In the genomic region with DNA sequence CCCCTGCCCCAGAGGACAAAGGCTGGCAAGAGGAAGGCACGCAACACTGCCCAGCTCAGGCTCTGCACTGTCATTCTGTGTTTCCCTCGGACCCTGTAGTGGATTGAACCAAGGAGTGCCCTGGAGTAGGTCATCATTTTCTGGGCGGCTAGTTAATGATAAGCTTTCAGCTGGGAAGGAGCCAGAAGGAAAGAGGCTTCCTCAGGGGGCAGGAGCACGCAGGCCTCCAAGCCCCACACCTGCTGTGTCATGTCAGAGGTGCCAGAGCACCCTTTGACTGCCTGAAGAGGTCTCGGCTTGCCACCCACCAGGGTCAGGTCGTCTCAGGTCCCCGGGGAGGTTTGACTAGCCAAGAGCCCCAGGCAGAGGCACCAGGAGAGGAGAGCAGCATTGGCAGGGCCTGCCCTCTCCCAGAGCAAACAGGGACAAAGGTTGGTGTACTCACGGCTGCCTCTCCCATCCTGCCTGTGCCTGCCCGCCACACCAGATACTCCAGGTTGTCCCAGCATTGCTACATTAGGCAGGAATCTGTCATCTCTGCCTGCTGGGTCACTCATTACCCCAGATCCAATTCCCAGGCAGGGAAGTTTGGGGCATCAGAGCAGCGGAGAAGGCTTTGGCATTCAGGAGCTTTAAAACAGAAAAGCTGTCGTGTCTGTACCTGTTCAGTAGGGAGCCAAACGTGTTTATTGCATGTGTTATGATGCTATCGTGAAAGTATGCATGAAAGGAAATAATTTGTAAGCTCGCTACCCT, we compare ENCODE assay signal across 2 cellular contexts.
TF ChIP-seq lines count a peak whose summit lies in the region.

No MANE protein-coding gene starts in this region.

TF ChIP-seq in HCT116, 20 proteins besides CTCF, POLR2A, EP300 and RAD21 (continued from another document):
- TF ChIP-seq, protein P1, sequence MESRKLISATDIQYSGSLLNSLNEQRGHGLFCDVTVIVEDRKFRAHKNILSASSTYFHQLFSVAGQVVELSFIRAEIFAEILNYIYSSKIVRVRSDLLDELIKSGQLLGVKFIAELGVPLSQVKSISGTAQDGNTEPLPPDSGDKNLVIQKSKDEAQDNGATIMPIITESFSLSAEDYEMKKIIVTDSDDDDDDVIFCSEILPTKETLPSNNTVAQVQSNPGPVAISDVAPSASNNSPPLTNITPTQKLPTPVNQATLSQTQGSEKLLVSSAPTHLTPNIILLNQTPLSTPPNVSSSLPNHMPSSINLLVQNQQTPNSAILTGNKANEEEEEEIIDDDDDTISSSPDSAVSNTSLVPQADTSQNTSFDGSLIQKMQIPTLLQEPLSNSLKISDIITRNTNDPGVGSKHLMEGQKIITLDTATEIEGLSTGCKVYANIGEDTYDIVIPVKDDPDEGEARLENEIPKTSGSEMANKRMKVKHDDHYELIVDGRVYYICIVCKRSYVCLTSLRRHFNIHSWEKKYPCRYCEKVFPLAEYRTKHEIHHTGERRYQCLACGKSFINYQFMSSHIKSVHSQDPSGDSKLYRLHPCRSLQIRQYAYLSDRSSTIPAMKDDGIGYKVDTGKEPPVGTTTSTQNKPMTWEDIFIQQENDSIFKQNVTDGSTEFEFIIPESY (IDR thresholded peaks at IDR 0.05; ENCODE audit: extremely low read depth, insufficient replicate concordance, low read length): no peak
- TF ChIP-seq YY1 (IDR thresholded peaks at IDR 0.05; ENCODE audit: extremely low read depth, insufficient replicate concordance, low read depth, low read length) (no peak), EGR1 (IDR thresholded peaks at IDR 0.05; ENCODE audit: low read depth) (no peak), CBX3 (IDR thresholded peaks at IDR 0.05; ENCODE audit: low read depth) (no peak), ZNF274 (IDR thresholded peaks at IDR 0.05; ENCODE audit: low read depth, low read length) (no peak), TCF7L2 (IDR thresholded peaks at IDR 0.05; ENCODE audit: borderline replicate concordance, extremely low read depth, insufficient read depth, insufficient read length) (no peak)

TF ChIP-seq in WTC11, 78 proteins besides CTCF, POLR2A, EP300 and RAD21 (continued from another document):
- TF ChIP-seq, protein P2, sequence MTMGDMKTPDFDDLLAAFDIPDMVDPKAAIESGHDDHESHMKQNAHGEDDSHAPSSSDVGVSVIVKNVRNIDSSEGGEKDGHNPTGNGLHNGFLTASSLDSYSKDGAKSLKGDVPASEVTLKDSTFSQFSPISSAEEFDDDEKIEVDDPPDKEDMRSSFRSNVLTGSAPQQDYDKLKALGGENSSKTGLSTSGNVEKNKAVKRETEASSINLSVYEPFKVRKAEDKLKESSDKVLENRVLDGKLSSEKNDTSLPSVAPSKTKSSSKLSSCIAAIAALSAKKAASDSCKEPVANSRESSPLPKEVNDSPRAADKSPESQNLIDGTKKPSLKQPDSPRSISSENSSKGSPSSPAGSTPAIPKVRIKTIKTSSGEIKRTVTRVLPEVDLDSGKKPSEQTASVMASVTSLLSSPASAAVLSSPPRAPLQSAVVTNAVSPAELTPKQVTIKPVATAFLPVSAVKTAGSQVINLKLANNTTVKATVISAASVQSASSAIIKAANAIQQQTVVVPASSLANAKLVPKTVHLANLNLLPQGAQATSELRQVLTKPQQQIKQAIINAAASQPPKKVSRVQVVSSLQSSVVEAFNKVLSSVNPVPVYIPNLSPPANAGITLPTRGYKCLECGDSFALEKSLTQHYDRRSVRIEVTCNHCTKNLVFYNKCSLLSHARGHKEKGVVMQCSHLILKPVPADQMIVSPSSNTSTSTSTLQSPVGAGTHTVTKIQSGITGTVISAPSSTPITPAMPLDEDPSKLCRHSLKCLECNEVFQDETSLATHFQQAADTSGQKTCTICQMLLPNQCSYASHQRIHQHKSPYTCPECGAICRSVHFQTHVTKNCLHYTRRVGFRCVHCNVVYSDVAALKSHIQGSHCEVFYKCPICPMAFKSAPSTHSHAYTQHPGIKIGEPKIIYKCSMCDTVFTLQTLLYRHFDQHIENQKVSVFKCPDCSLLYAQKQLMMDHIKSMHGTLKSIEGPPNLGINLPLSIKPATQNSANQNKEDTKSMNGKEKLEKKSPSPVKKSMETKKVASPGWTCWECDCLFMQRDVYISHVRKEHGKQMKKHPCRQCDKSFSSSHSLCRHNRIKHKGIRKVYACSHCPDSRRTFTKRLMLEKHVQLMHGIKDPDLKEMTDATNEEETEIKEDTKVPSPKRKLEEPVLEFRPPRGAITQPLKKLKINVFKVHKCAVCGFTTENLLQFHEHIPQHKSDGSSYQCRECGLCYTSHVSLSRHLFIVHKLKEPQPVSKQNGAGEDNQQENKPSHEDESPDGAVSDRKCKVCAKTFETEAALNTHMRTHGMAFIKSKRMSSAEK (CRISPR knock-in tag; IDR thresholded peaks at IDR 0.05; ENCODE audit: borderline replicate concordance): no peak
- no peak for TF ChIP-seq KAT7 (CRISPR knock-in tag; IDR thresholded peaks at IDR 0.05; ENCODE audit: borderline replicate concordance)
- TF ChIP-seq NFYB (CRISPR knock-in tag; conservative IDR thresholded peaks at IDR 0.05; ENCODE audit: low read depth): no peak
- TF ChIP-seq, protein P3, sequence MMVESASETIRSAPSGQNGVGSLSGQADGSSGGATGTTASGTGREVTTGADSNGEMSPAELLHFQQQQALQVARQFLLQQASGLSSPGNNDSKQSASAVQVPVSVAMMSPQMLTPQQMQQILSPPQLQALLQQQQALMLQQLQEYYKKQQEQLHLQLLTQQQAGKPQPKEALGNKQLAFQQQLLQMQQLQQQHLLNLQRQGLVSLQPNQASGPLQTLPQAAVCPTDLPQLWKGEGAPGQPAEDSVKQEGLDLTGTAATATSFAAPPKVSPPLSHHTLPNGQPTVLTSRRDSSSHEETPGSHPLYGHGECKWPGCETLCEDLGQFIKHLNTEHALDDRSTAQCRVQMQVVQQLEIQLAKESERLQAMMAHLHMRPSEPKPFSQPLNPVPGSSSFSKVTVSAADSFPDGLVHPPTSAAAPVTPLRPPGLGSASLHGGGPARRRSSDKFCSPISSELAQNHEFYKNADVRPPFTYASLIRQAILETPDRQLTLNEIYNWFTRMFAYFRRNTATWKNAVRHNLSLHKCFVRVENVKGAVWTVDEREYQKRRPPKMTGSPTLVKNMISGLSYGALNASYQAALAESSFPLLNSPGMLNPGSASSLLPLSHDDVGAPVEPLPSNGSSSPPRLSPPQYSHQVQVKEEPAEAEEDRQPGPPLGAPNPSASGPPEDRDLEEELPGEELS (CRISPR knock-in tag; IDR thresholded peaks at IDR 0.05): no peak
- TF ChIP-seq SMAD3 (CRISPR knock-in tag; IDR thresholded peaks at IDR 0.05; ENCODE audit: borderline replicate concordance): no peak
- TF ChIP-seq, protein P4, sequence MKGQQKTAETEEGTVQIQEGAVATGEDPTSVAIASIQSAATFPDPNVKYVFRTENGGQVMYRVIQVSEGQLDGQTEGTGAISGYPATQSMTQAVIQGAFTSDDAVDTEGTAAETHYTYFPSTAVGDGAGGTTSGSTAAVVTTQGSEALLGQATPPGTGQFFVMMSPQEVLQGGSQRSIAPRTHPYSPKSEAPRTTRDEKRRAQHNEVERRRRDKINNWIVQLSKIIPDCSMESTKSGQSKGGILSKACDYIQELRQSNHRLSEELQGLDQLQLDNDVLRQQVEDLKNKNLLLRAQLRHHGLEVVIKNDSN (CRISPR knock-in tag; IDR thresholded peaks at IDR 0.05): no peak
- TF ChIP-seq, protein P5, sequence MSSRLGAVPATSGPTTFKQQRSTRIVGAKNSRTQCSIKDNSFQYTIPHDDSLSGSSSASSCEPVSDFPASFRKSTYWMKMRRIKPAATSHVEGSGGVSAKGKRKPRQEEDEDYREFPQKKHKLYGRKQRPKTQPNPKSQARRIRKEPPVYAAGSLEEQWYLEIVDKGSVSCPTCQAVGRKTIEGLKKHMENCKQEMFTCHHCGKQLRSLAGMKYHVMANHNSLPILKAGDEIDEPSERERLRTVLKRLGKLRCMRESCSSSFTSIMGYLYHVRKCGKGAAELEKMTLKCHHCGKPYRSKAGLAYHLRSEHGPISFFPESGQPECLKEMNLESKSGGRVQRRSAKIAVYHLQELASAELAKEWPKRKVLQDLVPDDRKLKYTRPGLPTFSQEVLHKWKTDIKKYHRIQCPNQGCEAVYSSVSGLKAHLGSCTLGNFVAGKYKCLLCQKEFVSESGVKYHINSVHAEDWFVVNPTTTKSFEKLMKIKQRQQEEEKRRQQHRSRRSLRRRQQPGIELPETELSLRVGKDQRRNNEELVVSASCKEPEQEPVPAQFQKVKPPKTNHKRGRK (CRISPR knock-in tag; IDR thresholded peaks at IDR 0.05; ENCODE audit: borderline replicate concordance): no peak
- TF ChIP-seq CBFB (CRISPR knock-in tag; IDR thresholded peaks at IDR 0.05; ENCODE audit: low read depth): no peak
- no peak for TF ChIP-seq EMX1 (CRISPR knock-in tag; IDR thresholded peaks at IDR 0.05)
- TF ChIP-seq, protein P6, sequence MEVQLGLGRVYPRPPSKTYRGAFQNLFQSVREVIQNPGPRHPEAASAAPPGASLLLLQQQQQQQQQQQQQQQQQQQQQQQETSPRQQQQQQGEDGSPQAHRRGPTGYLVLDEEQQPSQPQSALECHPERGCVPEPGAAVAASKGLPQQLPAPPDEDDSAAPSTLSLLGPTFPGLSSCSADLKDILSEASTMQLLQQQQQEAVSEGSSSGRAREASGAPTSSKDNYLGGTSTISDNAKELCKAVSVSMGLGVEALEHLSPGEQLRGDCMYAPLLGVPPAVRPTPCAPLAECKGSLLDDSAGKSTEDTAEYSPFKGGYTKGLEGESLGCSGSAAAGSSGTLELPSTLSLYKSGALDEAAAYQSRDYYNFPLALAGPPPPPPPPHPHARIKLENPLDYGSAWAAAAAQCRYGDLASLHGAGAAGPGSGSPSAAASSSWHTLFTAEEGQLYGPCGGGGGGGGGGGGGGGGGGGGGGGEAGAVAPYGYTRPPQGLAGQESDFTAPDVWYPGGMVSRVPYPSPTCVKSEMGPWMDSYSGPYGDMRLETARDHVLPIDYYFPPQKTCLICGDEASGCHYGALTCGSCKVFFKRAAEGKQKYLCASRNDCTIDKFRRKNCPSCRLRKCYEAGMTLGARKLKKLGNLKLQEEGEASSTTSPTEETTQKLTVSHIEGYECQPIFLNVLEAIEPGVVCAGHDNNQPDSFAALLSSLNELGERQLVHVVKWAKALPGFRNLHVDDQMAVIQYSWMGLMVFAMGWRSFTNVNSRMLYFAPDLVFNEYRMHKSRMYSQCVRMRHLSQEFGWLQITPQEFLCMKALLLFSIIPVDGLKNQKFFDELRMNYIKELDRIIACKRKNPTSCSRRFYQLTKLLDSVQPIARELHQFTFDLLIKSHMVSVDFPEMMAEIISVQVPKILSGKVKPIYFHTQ (CRISPR knock-in tag; IDR thresholded peaks at IDR 0.05): no peak
- TF ChIP-seq, protein P7, sequence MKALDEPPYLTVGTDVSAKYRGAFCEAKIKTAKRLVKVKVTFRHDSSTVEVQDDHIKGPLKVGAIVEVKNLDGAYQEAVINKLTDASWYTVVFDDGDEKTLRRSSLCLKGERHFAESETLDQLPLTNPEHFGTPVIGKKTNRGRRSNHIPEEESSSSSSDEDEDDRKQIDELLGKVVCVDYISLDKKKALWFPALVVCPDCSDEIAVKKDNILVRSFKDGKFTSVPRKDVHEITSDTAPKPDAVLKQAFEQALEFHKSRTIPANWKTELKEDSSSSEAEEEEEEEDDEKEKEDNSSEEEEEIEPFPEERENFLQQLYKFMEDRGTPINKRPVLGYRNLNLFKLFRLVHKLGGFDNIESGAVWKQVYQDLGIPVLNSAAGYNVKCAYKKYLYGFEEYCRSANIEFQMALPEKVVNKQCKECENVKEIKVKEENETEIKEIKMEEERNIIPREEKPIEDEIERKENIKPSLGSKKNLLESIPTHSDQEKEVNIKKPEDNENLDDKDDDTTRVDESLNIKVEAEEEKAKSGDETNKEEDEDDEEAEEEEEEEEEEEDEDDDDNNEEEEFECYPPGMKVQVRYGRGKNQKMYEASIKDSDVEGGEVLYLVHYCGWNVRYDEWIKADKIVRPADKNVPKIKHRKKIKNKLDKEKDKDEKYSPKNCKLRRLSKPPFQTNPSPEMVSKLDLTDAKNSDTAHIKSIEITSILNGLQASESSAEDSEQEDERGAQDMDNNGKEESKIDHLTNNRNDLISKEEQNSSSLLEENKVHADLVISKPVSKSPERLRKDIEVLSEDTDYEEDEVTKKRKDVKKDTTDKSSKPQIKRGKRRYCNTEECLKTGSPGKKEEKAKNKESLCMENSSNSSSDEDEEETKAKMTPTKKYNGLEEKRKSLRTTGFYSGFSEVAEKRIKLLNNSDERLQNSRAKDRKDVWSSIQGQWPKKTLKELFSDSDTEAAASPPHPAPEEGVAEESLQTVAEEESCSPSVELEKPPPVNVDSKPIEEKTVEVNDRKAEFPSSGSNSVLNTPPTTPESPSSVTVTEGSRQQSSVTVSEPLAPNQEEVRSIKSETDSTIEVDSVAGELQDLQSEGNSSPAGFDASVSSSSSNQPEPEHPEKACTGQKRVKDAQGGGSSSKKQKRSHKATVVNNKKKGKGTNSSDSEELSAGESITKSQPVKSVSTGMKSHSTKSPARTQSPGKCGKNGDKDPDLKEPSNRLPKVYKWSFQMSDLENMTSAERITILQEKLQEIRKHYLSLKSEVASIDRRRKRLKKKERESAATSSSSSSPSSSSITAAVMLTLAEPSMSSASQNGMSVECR (CRISPR knock-in tag; IDR thresholded peaks at IDR 0.05; ENCODE audit: borderline replicate concordance): no peak
- TF ChIP-seq FOXJ3 (CRISPR knock-in tag; IDR thresholded peaks at IDR 0.05; ENCODE audit: borderline replicate concordance): no peak
- no peak for TF ChIP-seq PRRX2 (CRISPR knock-in tag; IDR thresholded peaks at IDR 0.05)
